ENCODE assay signal across 1 cellular context in genomic region chr1:17212487-17213121, GRCh38.
TF ChIP-seq lines count a peak whose summit lies in the region.

No MANE protein-coding gene starts in this region.

TF ChIP-seq in HEK293, 187 proteins besides CTCF, POLR2A, EP300 and RAD21 (continued from another document and continues in another):
- TF ChIP-seq PRDM10 (tag by site-specific recombination; IDR thresholded peaks at IDR 0.05) (peak; percentile 79), PATZ1 (tag by site-specific recombination; IDR thresholded peaks at IDR 0.05) (peak; percentile 99), KLF7 (tag by site-specific recombination; IDR thresholded peaks at IDR 0.05; ENCODE audit: borderline replicate concordance) (no peak; the same call in 1 of the 2 replicates), ZNF324 (tag by site-specific recombination; IDR thresholded peaks at IDR 0.05) (peak; percentile 76), ZNF350 (tag by site-specific recombination; IDR thresholded peaks at IDR 0.05) (no peak), ZNF18 (tag by site-specific recombination; IDR thresholded peaks at IDR 0.05) (0 out of 2 replicates have a peak, but pooled peaks have one; percentile 24), INSM2 (tag by site-specific recombination; IDR thresholded peaks at IDR 0.05) (peak; percentile 65; the same call in 1 of the 2 replicates), ZNF610 (tag by site-specific recombination; IDR thresholded peaks at IDR 0.05; ENCODE audit: borderline replicate concordance) (no peak; the same call in 1 of the 2 replicates), TRIM28 (IDR thresholded peaks at IDR 0.05; ENCODE audit: borderline replicate concordance, low read length) (peak; percentile 81), GFI1B (tag by site-specific recombination; IDR thresholded peaks at IDR 0.05) (no peak), ZNF2 (tag by site-specific recombination; IDR thresholded peaks at IDR 0.05) (peak; percentile 56; the same call in 1 of the 2 replicates), ZNF391 (tag by site-specific recombination; IDR thresholded peaks at IDR 0.05; ENCODE audit: borderline replicate concordance, low read depth) (no peak), FEZF1 (tag by site-specific recombination; IDR thresholded peaks at IDR 0.05) (peak; percentile 51), TSHZ1 (tag by site-specific recombination; IDR thresholded peaks at IDR 0.05; ENCODE audit: borderline replicate concordance) (peak; percentile 11; the same call in 1 of the 2 replicates), ZBTB44 (tag by site-specific recombination; IDR thresholded peaks at IDR 0.05) (peak; percentile 96), ZNF624 (tag by site-specific recombination; IDR thresholded peaks at IDR 0.05) (0 out of 2 replicates have a peak, but pooled peaks have one; percentile 20), BCL11B (tag by site-specific recombination; IDR thresholded peaks at IDR 0.05; ENCODE audit: low read depth) (peak; percentile 22; the same call in 1 of the 2 replicates), ZNF600 (tag by site-specific recombination; IDR thresholded peaks at IDR 0.05) (peak; percentile 41; the same call in 1 of the 2 replicates), ZIC2 (tag by site-specific recombination; IDR thresholded peaks at IDR 0.05) (peak; percentile 50; the same call in 1 of the 2 replicates), SP2 (tag by site-specific recombination; IDR thresholded peaks at IDR 0.05) (no peak), ZNF202 (tag by site-specific recombination; IDR thresholded peaks at IDR 0.05; ENCODE audit: borderline replicate concordance) (no peak), ZNF76 (tag by site-specific recombination; IDR thresholded peaks at IDR 0.05; ENCODE audit: borderline replicate concordance, low read depth) (peak; percentile 43; the same call in 1 of the 2 replicates), BCL11A (tag by site-specific recombination; IDR thresholded peaks at IDR 0.05; ENCODE audit: low read depth) (peak; percentile 76; the same call in 1 of the 2 replicates), ZNF843 (tag by site-specific recombination; IDR thresholded peaks at IDR 0.05) (0 out of 2 replicates have a peak, but pooled peaks have one; percentile 32), REPIN1 (tag by site-specific recombination; IDR thresholded peaks at IDR 0.05; ENCODE audit: low read depth) (no peak), KLF16 (tag by site-specific recombination; IDR thresholded peaks at IDR 0.05) (peak; percentile 89), ZNF24 (tag by site-specific recombination; IDR thresholded peaks at IDR 0.05) (peak; percentile 54; the same call in 1 of the 2 replicates), ZNF660 (tag by site-specific recombination; IDR thresholded peaks at IDR 0.05) (peak; percentile 89), ZNF513 (tag by site-specific recombination; IDR thresholded peaks at IDR 0.05) (no peak), KLF8 (tag by site-specific recombination; IDR thresholded peaks at IDR 0.05) (peak; percentile 68), ZNF394 (tag by site-specific recombination; IDR thresholded peaks at IDR 0.05; ENCODE audit: borderline replicate concordance) (peak; percentile 59; the same call in 1 of the 2 replicates), WT1 (tag by site-specific recombination; IDR thresholded peaks at IDR 0.05) (peak; percentile 86), ZSCAN4 (tag by site-specific recombination; IDR thresholded peaks at IDR 0.05) (peak; percentile 49; the same call in 1 of the 2 replicates), ZXDB (tag by site-specific recombination; IDR thresholded peaks at IDR 0.05) (0 out of 2 replicates have a peak, but pooled peaks have one; percentile 53), ZNF704 (tag by site-specific recombination; IDR thresholded peaks at IDR 0.05) (no peak)
